In genomic region chr7:147308539-147308938, GRCh38 we compare ENCODE assay signal across 16 cellular contexts.
DNase-seq lines count a peak whose midpoint lies in the region; ATAC-seq and TF ChIP-seq lines count a peak whose summit lies in the region.
"Had no signal": no experiment of that assay in that cellular context is flagged by ENCODE, and none has a peak within 500 bp of the region (broad histone marks: within the 10 kb centered on the region; RNA-seq: fewer than 3 reads in every experiment).

No MANE protein-coding gene starts in this region.

- H3K23ac ChIP-seq in mesendoderm (ENCODE audit: low read length): no peak overlapping the region

- H3K36me3 ChIP-seq in H7 (replicated peaks; ENCODE audit: control insufficient read depth, insufficient read depth, low read length) (no peaks in the 10 kb centered on the region), brain microvascular endothelial cell (replicated peaks) (no peaks in the 10 kb centered on the region), mesendoderm (ENCODE audit: control insufficient read depth, insufficient read depth, low read length) (no peaks in the 10 kb centered on the region), mammary epithelial cell (ENCODE audit: insufficient read depth, low read length) (no peaks in the 10 kb centered on the region)

- H4K8ac ChIP-seq in mesendoderm (ENCODE audit: low read depth, low read length): no peak overlapping the region

- no peak overlapping the region for H3K9ac ChIP-seq in mesendoderm (ENCODE audit: low read length)
- no peak overlapping the region for H3K9ac ChIP-seq in mammary epithelial cell (ENCODE audit: insufficient read depth, low read length)

- no peak overlapping the region for H2BK120ac ChIP-seq in mesendoderm (ENCODE audit: low read depth, low read length)

- H3K4me3 ChIP-seq in H7 (ENCODE audit: insufficient read depth, low read depth, low read length) (no peak overlapping the region), brain microvascular endothelial cell (ENCODE audit: low read depth, low read length) (no peak overlapping the region), mesendoderm (ENCODE audit: low read length) (no peak overlapping the region), mammary epithelial cell (replicated peaks in 1 of 3; ENCODE audit: insufficient read depth in 1 of 3, low read depth in 2 of 3, low read length in 3 of 3) (no peak overlapping the region)

- DNase-seq in AG20443 (ENCODE audit: low spot score): peak; percentile 19
- DNase-seq in H7: peak; percentile 5
- DNase-seq in brain microvascular endothelial cell: peak; percentile 1
- DNase-seq in mesendoderm: peak; percentile 35
- no peak for DNase-seq in foreskin keratinocyte
- DNase-seq in glomerular visceral epithelial cell (ENCODE audit: extremely low spot score): no peak
- no peak for DNase-seq in NCI-H1092 treated with DMSO at 0.1 percent for 48 hours (lab: John Stamatoyannopoulos, UW)
- DNase-seq in mammary epithelial cell: no peak
- DNase-seq: DMS 273 treated with DMSO at 0.1 percent for 48 hours, H9, NCI-H1436, NCI-H2029, NCI-H446 treated with DMSO at 0.1 percent for 48 hours had no signal

- dilution Hi-C loops in mammary epithelial cell (cut with HindIII; ENCODE audit: low sequenced_read_pairs): no loop called here

- in situ Hi-C loops in brain microvascular endothelial cell (cut with HindIII; ENCODE audit: low pct_ligation_motif_present, low sequenced_read_pairs) (no loop called here), mammary epithelial cell (cut with MboI; ENCODE audit: low sequenced_read_pairs in 2 of 2) (no loop called here)

- TF ChIP-seq CTCF in brain microvascular endothelial cell (IDR thresholded peaks at IDR 0.05; ENCODE audit: low read depth, low read length, missing control alignments) (no peak), foreskin keratinocyte (conservative IDR thresholded peaks at IDR 0.05) (no peak), mammary epithelial cell (conservative IDR thresholded peaks at IDR 0.05 in 1 of 2, IDR thresholded peaks at IDR 0.05 in 1 of 2; ENCODE audit: extremely low read depth in 1 of 2, insufficient read depth in 1 of 2, low read depth in 1 of 2, low read length in 2 of 2) (no peak)

- H2AFZ ChIP-seq in mammary epithelial cell (ENCODE audit: low read depth, low read length): no peak overlapping the region

- no peaks in the 10 kb centered on the region for H3K27me3 ChIP-seq in H7 (ENCODE audit: control insufficient read depth, insufficient read depth, low read length)
- no peaks in the 10 kb centered on the region for H3K27me3 ChIP-seq in brain microvascular endothelial cell (replicated peaks)
- no peaks in the 10 kb centered on the region for H3K27me3 ChIP-seq in mesendoderm (ENCODE audit: insufficient read depth, low read length, poor library complexity)
- no peaks in the 10 kb centered on the region for H3K27me3 ChIP-seq in foreskin keratinocyte
- H3K27me3 ChIP-seq in mammary epithelial cell (ENCODE audit: insufficient read depth, low read length): no peaks in the 10 kb centered on the region

- no TSS peak for BruUV-seq in mammary epithelial cell (replicated peaks; lab: Mats Ljungman, UMichigan)

- CTCF ChIA-PET in mammary epithelial cell (lab: Charles Lee; ENCODE audit: low non-redundant PET): no interaction called here

- H3K79me2 ChIP-seq in mesendoderm (ENCODE audit: control insufficient read depth, insufficient read depth, low read length) (no peaks in the 10 kb centered on the region), mammary epithelial cell (ENCODE audit: insufficient read depth, low read length) (no peaks in the 10 kb centered on the region)

- H3K27ac ChIP-seq in brain microvascular endothelial cell (no peak overlapping the region), mesendoderm (ENCODE audit: low read depth, low read length) (no peak overlapping the region), foreskin keratinocyte (no peak overlapping the region), mammary epithelial cell (ENCODE audit: insufficient read depth, low read depth, low read length) (no peak overlapping the region)
- H3K27ac ChIP-seq: HL-60 had no signal

- H3K4me1 ChIP-seq in mesendoderm (ENCODE audit: control insufficient read depth, low read depth, low read length): no peaks in the 10 kb centered on the region
- H3K4me1 ChIP-seq in foreskin keratinocyte: no peaks in the 10 kb centered on the region
- no peaks in the 10 kb centered on the region for H3K4me1 ChIP-seq in mammary epithelial cell (ENCODE audit: insufficient read depth, low read length)

- peaks cover 2% of the 10 kb centered on the region for H3K9me3 ChIP-seq in mammary epithelial cell (replicated peaks; ENCODE audit: insufficient read depth, low read length)

- ATAC-seq in foreskin keratinocyte: no peak
- ATAC-seq: Panc1, Right ventricle myocardium inferior had no signal

- H2BK5ac ChIP-seq in mesendoderm (ENCODE audit: low read length): no peak overlapping the region

- no peak overlapping the region for H3K56ac ChIP-seq in mesendoderm (ENCODE audit: low read length)

- no peaks in the 10 kb centered on the region for H4K20me1 ChIP-seq in mammary epithelial cell (ENCODE audit: insufficient read depth, low read length)

- H4K5ac ChIP-seq in mesendoderm (ENCODE audit: low read length): no peak overlapping the region

- H2BK15ac ChIP-seq in mesendoderm (replicated peaks; ENCODE audit: low read depth): no peak overlapping the region

- intact Hi-C loops in mammary epithelial cell (cut with micrococcal nuclease): no loop called here

- no peak overlapping the region for H3K18ac ChIP-seq in mesendoderm (ENCODE audit: low read length)

- no CpG with 5 or more reads among the region's 5 CpGs for WGBS in mesendoderm (ENCODE audit: extremely low coverage, insufficient coverage, low lambda C conversion rate)
- WGBS in mammary epithelial cell (ENCODE audit: low coverage, missing lambda C conversion rate): 36% methylated on average over 5 of the region's 5 CpGs

- H2AK5ac ChIP-seq in mesendoderm (ENCODE audit: low read length): no peak overlapping the region

- H3K4me2 ChIP-seq in mesendoderm (ENCODE audit: low read length) (no peak overlapping the region), mammary epithelial cell (ENCODE audit: insufficient read depth, low read depth, low read length) (no peak overlapping the region)

- H3K4ac ChIP-seq in mesendoderm (ENCODE audit: low read depth, low read length): no peak overlapping the region

- no peaks in the 10 kb centered on the region for H3K79me1 ChIP-seq in mesendoderm (ENCODE audit: low read length)

Comparison
In these comparisons a context has a peak if more than half of its experiments do, and no peak if none do; other contexts are left out.
1. DNase-seq: peak in AG20443 (single experiment), H7 (single experiment), brain microvascular endothelial cell (single experiment) and mesendoderm (single experiment); none in foreskin keratinocyte (0 of 2), glomerular visceral epithelial cell (single experiment), NCI-H1092 treated with DMSO at 0.1 percent for 48 hours (single experiment) and mammary epithelial cell (single experiment).